12 cellular contexts compared by ENCODE assay signal in genomic region chr11:838441-839279, GRCh38. TPM values are rescaled to one million over a fixed set of nuclear protein-coding genes. Genes with fewer than 3 reads are reported as not detected.
DNase-seq lines count a peak whose midpoint lies in the region; ATAC-seq and TF ChIP-seq lines count a peak whose summit lies in the region.
"Had no signal": no experiment of that assay in that cellular context is flagged by ENCODE, and none has a peak within 500 bp of the region (broad histone marks: within the 10 kb centered on the region; RNA-seq: fewer than 3 reads in every experiment).

No MANE protein-coding gene starts in this region.

- no peaks in the 10 kb centered on the region for H3K36me3 ChIP-seq in breast epithelium

- TF ChIP-seq CTCF in breast epithelium (IDR thresholded peaks at IDR 0.05) = no peak
- TF ChIP-seq CTCF in nephron progenitor cell (IDR thresholded peaks at IDR 0.05) = peak; percentile 15

- H3K4me1 ChIP-seq in breast epithelium = peaks cover 3 to 25% of the 10 kb centered on the region in 2 donors

- peaks cover 3% of the 10 kb centered on the region for H3K27me3 Mint-ChIP-seq in nephron progenitor cell (ENCODE audit: low read depth, poor library complexity)
- H3K27me3 Mint-ChIP-seq: activated naive CD8-positive, alpha-beta T cell treated with anti-CD3 and anti-CD28 coated beads for 36 hours had no signal

- peak overlapping the region; percentile 4 to 10 for H3K27ac ChIP-seq in breast epithelium
- H3K27ac ChIP-seq in substantia nigra (ENCODE audit: low read depth, low read length, poor library complexity, severe bottlenecking) = no peak overlapping the region

- no peaks in the 10 kb centered on the region for H3K27me3 ChIP-seq in breast epithelium
- H3K27me3 ChIP-seq: gastroesophageal sphincter had no signal

- peaks cover 8% of the 10 kb centered on the region for H3K36me3 Mint-ChIP-seq in nephron progenitor cell (ENCODE audit: low read depth)

- no peak overlapping the region for H3K4me3 ChIP-seq in breast epithelium
- H3K4me3 ChIP-seq: gastroesophageal sphincter, HAP-1 had no signal

- intact Hi-C loops in breast epithelium (cut with DNase I; ENCODE audit: low total_unique reads) = no loop called here

- H3K4me3 Mint-ChIP-seq in nephron progenitor cell = no peak overlapping the region
- H3K4me3 Mint-ChIP-seq: activated naive CD8-positive, alpha-beta T cell treated with anti-CD3 and anti-CD28 coated beads for 36 hours had no signal

- no peaks in the 10 kb centered on the region for H3K9me3 ChIP-seq in breast epithelium
- H3K9me3 ChIP-seq: gastroesophageal sphincter, HAP-1 had no signal

- TF ChIP-seq POLR2A in breast epithelium (IDR thresholded peaks at IDR 0.05) = no peak

- ATAC-seq in HG03520 (IDR thresholded peaks at IDR 0.05; ENCODE audit: unreplicated experiment) (no peak), HG02759 (IDR thresholded peaks at IDR 0.05; ENCODE audit: unreplicated experiment) (no peak)
- ATAC-seq: gastroesophageal sphincter had no signal

- H3K27ac Mint-ChIP-seq in nephron progenitor cell = no peak overlapping the region
- H3K27ac Mint-ChIP-seq: activated naive CD8-positive, alpha-beta T cell treated with anti-CD3 and anti-CD28 coated beads for 36 hours had no signal

- no peaks in the 10 kb centered on the region for H3K9me3 Mint-ChIP-seq in nephron progenitor cell
- H3K9me3 Mint-ChIP-seq: activated naive CD8-positive, alpha-beta T cell treated with anti-CD3 and anti-CD28 coated beads for 36 hours had no signal

- peaks cover 29% of the 10 kb centered on the region for H3K4me1 Mint-ChIP-seq in nephron progenitor cell

- DNase-seq in ELR (ENCODE audit: low read depth) (peak; percentile 57), LHCN-M2 (ENCODE audit: low read depth) (peak; percentile 76), breast epithelium (ENCODE audit: low spot score in 2 of 2) (no peak), nephron progenitor cell (no peak), substantia nigra (lab: John Stamatoyannopoulos, UW) (no peak), NCI-H1436 (lab: John Stamatoyannopoulos, UW) (no peak)
- DNase-seq: activated naive CD8-positive, alpha-beta T cell treated with anti-CD3 and anti-CD28 coated beads for 36 hours; NCI-H774 had no signal

RNA-seq across cellular contexts. Expression of gene POLR2L, which starts 3.7 kb away (rescaled TPM):
- total RNA-seq in LHCN-M2 (2014; rRNA removed) (91.8 and 146 TPM in 2 replicates), breast epithelium (100 to 1,000 TPM in 1 of 3 donors, 10 to 100 TPM in 2; 51.8 to 126 (median 96.7) TPM)
- polyA plus RNA-seq in LHCN-M2 (2012) = 1,088 TPM

RNA-seq across cellular contexts. Expression of gene TSPAN4, which starts 4.0 kb away (rescaled TPM):
- total RNA-seq in LHCN-M2 (2014; rRNA removed) = 199 and 210 TPM in 2 replicates
- 212 TPM for polyA plus RNA-seq in LHCN-M2 (2012)
- total RNA-seq in breast epithelium = 100 to 1,000 TPM in 2 of 3 donors, 10 to 100 TPM in 1; 72.4 to 217 (median 107) TPM

RNA-seq across cellular contexts. Expression of gene CD151, which starts 5.9 kb away (rescaled TPM):
- 840 and 1,028 TPM in 2 replicates for total RNA-seq in LHCN-M2 (2014; rRNA removed)
- polyA plus RNA-seq in LHCN-M2 (2012) = 1,063 TPM
- 100 to 1,000 TPM; 209 to 847 (median 343) TPM for total RNA-seq in breast epithelium

RNA-seq across cellular contexts. Expression of gene CRACR2B, which starts 10.9 kb away (rescaled TPM):
- 0.40 and 1.3 TPM in 2 replicates for total RNA-seq in LHCN-M2 (2014; rRNA removed)
- polyA plus RNA-seq in LHCN-M2 (2012) = 0.68 TPM
- total RNA-seq in breast epithelium = 100 to 1,000 TPM in 1 of 3 donors, 10 to 100 TPM in 2; 14.7 to 152 (median 86.2) TPM

RNA-seq across cellular contexts. Expression of gene PNPLA2, which starts 19.9 kb away (rescaled TPM):
- 43.7 and 45.4 TPM in 2 replicates for total RNA-seq in LHCN-M2 (2014; rRNA removed)
- 83.1 TPM for polyA plus RNA-seq in LHCN-M2 (2012)
- 100 to 1,000 TPM; 103 to 266 (median 109) TPM for total RNA-seq in breast epithelium

Comparison
In these comparisons a context has a peak if more than half of its experiments do, and no peak if none do; other contexts are left out.
1. DNase-seq: peak in ELR (single experiment) and LHCN-M2 (single experiment); none in breast epithelium (0 of 2), nephron progenitor cell (single experiment), substantia nigra (0 of 49) and NCI-H1436 (single experiment).